In the genomic region with DNA sequence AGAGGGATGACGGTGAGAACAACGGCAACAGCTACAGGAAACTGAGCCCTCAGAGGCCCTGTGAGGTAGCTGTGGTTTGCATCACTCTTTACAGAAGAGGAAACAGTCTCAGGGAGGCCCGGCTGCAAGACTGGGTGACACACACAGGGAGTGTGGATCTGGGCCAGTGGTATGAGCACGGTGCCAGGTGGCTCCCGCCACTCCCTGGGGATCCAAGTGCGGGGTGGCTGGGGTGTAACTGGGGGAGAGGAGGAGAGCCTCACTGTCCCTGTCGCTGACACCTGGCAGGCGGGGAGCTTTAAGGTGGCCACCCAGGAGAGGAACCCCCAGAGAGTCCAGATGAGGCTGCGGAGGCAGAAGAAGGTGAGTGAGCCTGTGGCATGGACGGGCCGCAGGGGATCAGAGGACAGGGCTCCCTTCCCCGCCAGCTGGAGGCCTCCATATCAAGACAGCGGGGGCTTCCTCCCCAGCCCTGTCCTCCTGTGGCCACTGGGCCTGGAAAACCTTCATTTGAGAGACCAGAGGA, we compare ENCODE assay signal across 8 cellular contexts. TPM values are rescaled to one million over a fixed set of nuclear protein-coding genes. Genes with fewer than 3 reads are reported as not detected.
A peak's percentile ranks its signal among the peaks of the same experiment; 100 is the strongest.
DNase-seq lines count a peak whose midpoint lies in the region; ATAC-seq and TF ChIP-seq lines count a peak whose summit lies in the region.

No MANE protein-coding gene starts in this region.

- DNase-seq in activated CD4-positive, CD25-positive, alpha-beta regulatory T cell treated with anti-CD3 and anti-CD28 coated beads, Interleukin-2, amount 50 U/mL, for 16 hours (ENCODE audit: low read depth, low spot score) = peak; percentile 59
- DNase-seq in choroid plexus epithelial cell (ENCODE audit: low read depth) (peak; percentile 83), OCI-M1 (lab: John Stamatoyannopoulos, UW) (no peak), MG63 (no peak)
- DNase-seq in stimulated activated CD4-positive, alpha-beta T cell treated with anti-CD3 and anti-CD28 coated beads, Interleukin-4, amount 100 ng/mL, for 4 hours = peak; percentile 58 to 73

- no peak overlapping the region for H3K4me3 ChIP-seq in choroid plexus epithelial cell (ENCODE audit: low read depth, low read length)
- H3K4me3 ChIP-seq in MG63 = no peak overlapping the region

- peaks cover 3% of the 10 kb centered on the region; the same call in 1 of the 2 replicates for H3K36me3 ChIP-seq in MG63

- no peak for TF ChIP-seq CTCF in choroid plexus epithelial cell (conservative IDR thresholded peaks at IDR 0.05; ENCODE audit: low read depth, low read length)

- H3K9me3 ChIP-seq in MG63 = no peaks in the 10 kb centered on the region

- ATAC-seq in GM18502 (IDR thresholded peaks at IDR 0.05; ENCODE audit: poor library complexity, unreplicated experiment) (peak; percentile 87), HG02943 (IDR thresholded peaks at IDR 0.05; ENCODE audit: low read depth, unreplicated experiment) (peak; percentile 68), HG02970 (IDR thresholded peaks at IDR 0.05; ENCODE audit: low FRiP score, unreplicated experiment) (no peak)

- H3K27me3 ChIP-seq in MG63 = no peaks in the 10 kb centered on the region

RNA-seq across cellular contexts. Expression of a gene that starts 5.6 kb away (rescaled TPM):
- not detected in 2 replicates for total RNA-seq in MG63 (2014; rRNA removed; shearing (Covaris generic); ENCODE audit: low replicate concordance)

RNA-seq across cellular contexts. Expression of a gene that starts 54.5 kb away (rescaled TPM):
- 2.4 and 3.9 TPM in 2 replicates for total RNA-seq in MG63 (2014; rRNA removed; shearing (Covaris generic); ENCODE audit: low replicate concordance)

RNA-seq across cellular contexts. Expression of a gene that starts 57.8 kb away (rescaled TPM):
- not detected in 2 replicates for total RNA-seq in MG63 (2014; rRNA removed; shearing (Covaris generic); ENCODE audit: low replicate concordance)

Comparison
In these comparisons a context has a peak if more than half of its experiments do, and no peak if none do; other contexts are left out.
1. DNase-seq: peak in activated CD4-positive, CD25-positive, alpha-beta regulatory T cell treated with anti-CD3 and anti-CD28 coated beads, Interleukin-2, amount 50 U/mL, for 16 hours (single experiment), choroid plexus epithelial cell (single experiment) and stimulated activated CD4-positive, alpha-beta T cell treated with anti-CD3 and anti-CD28 coated beads, Interleukin-4, amount 100 ng/mL, for 4 hours (2 of 2); none in OCI-M1 (single experiment) and MG63 (single experiment).